Comparison of ENCODE assay signal across 1 cellular context in the genomic region with DNA sequence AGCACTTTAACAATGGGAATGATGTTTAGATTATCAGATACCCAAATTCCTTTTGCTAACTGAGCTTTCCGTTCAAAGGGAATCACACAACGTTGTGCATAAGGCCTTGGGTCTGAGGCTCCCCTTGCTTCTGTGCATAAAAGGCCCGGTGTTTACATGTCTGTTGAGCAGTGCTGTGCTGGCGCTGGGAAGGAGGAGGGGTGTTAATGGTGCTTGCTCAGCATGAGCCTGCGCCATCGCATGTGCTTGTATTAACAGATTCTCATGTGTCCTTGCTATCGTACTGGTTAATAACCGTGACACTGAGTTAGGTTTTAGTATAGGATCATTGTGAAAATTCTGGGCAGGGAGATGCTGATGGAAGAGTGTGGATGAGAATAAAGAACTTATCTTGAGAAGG.
TF ChIP-seq lines count a peak whose summit lies in the region.

No MANE protein-coding gene starts in this region.

TF ChIP-seq in HepG2, 621 proteins besides CTCF, POLR2A, EP300 and RAD21 (continued from another document):
- TF ChIP-seq TARDBP (CRISPR knock-in tag; IDR thresholded peaks at IDR 0.05), result no peak
- no peak for TF ChIP-seq FOXM1 (CRISPR knock-in tag; IDR thresholded peaks at IDR 0.05)
- TF ChIP-seq, protein P1, sequence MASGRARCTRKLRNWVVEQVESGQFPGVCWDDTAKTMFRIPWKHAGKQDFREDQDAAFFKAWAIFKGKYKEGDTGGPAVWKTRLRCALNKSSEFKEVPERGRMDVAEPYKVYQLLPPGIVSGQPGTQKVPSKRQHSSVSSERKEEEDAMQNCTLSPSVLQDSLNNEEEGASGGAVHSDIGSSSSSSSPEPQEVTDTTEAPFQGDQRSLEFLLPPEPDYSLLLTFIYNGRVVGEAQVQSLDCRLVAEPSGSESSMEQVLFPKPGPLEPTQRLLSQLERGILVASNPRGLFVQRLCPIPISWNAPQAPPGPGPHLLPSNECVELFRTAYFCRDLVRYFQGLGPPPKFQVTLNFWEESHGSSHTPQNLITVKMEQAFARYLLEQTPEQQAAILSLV (CRISPR knock-in tag; IDR thresholded peaks at IDR 0.05; ENCODE audit: borderline replicate concordance), result no peak
- TF ChIP-seq NR3C1 (CRISPR knock-in tag; IDR thresholded peaks at IDR 0.05), result no peak
- no peak for TF ChIP-seq KMT2B (CRISPR knock-in tag; IDR thresholded peaks at IDR 0.05)
- no peak for TF ChIP-seq ZNF83 (CRISPR knock-in tag; IDR thresholded peaks at IDR 0.05; ENCODE audit: borderline replicate concordance)
- TF ChIP-seq ZNF205 (CRISPR knock-in tag; IDR thresholded peaks at IDR 0.05), result no peak
- no peak for TF ChIP-seq ARNTL (CRISPR knock-in tag; IDR thresholded peaks at IDR 0.05)
- TF ChIP-seq, protein P2, sequence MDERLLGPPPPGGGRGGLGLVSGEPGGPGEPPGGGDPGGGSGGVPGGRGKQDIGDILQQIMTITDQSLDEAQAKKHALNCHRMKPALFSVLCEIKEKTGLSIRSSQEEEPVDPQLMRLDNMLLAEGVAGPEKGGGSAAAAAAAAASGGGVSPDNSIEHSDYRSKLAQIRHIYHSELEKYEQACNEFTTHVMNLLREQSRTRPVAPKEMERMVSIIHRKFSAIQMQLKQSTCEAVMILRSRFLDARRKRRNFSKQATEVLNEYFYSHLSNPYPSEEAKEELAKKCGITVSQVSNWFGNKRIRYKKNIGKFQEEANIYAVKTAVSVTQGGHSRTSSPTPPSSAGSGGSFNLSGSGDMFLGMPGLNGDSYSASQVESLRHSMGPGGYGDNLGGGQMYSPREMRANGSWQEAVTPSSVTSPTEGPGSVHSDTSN (CRISPR knock-in tag; IDR thresholded peaks at IDR 0.05), result no peak
TF ChIP-seq in HepG2: peak in this region for 0.
